ENCODE assay signal across 8 cellular contexts in genomic region chr5:180126716-180127681, GRCh38. TPM values are rescaled to one million over a fixed set of nuclear protein-coding genes. Genes with fewer than 3 reads are reported as not detected.
DNase-seq lines count a peak whose midpoint lies in the region; TF ChIP-seq lines count a peak whose summit lies in the region.

No MANE protein-coding gene starts in this region.

- peak; percentile 88 for TF ChIP-seq CTCF in type B pancreatic cell (conservative IDR thresholded peaks at IDR 0.05)

- H3K56ac ChIP-seq in mesendoderm (ENCODE audit: low read length) = no peak overlapping the region

- H2AFZ ChIP-seq in mesenchymal stem cell (ENCODE audit: low read depth, low read length) = no peak overlapping the region

- no peak overlapping the region for H3K9ac ChIP-seq in SK-N-MC (ENCODE audit: insufficient read length)
- H3K9ac ChIP-seq in mesenchymal stem cell (ENCODE audit: low read length) = no peak overlapping the region
- H3K9ac ChIP-seq in mesendoderm (ENCODE audit: low read length) = no peak overlapping the region

- H2BK5ac ChIP-seq in mesenchymal stem cell (ENCODE audit: low read depth, low read length, poor library complexity, severe bottlenecking) = no peak overlapping the region
- no peak overlapping the region for H2BK5ac ChIP-seq in mesendoderm (ENCODE audit: low read length)

- H3K36me3 ChIP-seq in SK-N-MC (ENCODE audit: insufficient read depth, low read length) (no peaks in the 10 kb centered on the region), mesenchymal stem cell (ENCODE audit: control insufficient read depth in 1 of 2, insufficient read depth in 2 of 2, low read depth in 1 of 2, low read length in 2 of 2) (no peaks in the 10 kb centered on the region), mesendoderm (ENCODE audit: control insufficient read depth, insufficient read depth, low read length) (no peaks in the 10 kb centered on the region)

- H3K36me3 Mint-ChIP-seq in type B pancreatic cell = no peaks in the 10 kb centered on the region

- H2AK5ac ChIP-seq in mesenchymal stem cell (ENCODE audit: low read length, severe bottlenecking) (no peak overlapping the region), mesendoderm (ENCODE audit: low read length) (no peak overlapping the region)

- H3K4ac ChIP-seq in mesenchymal stem cell (ENCODE audit: low read depth in 1 of 2, low read length in 2 of 2) (no peak overlapping the region), mesendoderm (ENCODE audit: low read depth, low read length) (no peak overlapping the region)

- H3K79me1 ChIP-seq in mesenchymal stem cell (replicated peaks; ENCODE audit: low read length, poor library complexity, severe bottlenecking) (no peaks in the 10 kb centered on the region), mesendoderm (ENCODE audit: low read length) (no peaks in the 10 kb centered on the region)

- peaks cover 14% of the 10 kb centered on the region for H3K4me1 ChIP-seq in mesenchymal stem cell (ENCODE audit: control insufficient read depth, insufficient read depth, low read depth, low read length)
- H3K4me1 ChIP-seq in mesendoderm (ENCODE audit: control insufficient read depth, low read depth, low read length) = no peaks in the 10 kb centered on the region

- H3K23ac ChIP-seq in mesenchymal stem cell (ENCODE audit: low read length in 2 of 2) (no peak overlapping the region), mesendoderm (ENCODE audit: low read length) (no peak overlapping the region)

- H3K27ac Mint-ChIP-seq in type B pancreatic cell = no peak overlapping the region

- H3K4me3 ChIP-seq in SK-N-MC (0 out of 2 replicates have a peak overlapping the region, but pooled peaks have one; percentile 7), mesenchymal stem cell (ENCODE audit: insufficient read depth in 1 of 2, low read depth in 1 of 2, low read length in 2 of 2) (no peak overlapping the region), mesendoderm (ENCODE audit: low read length) (no peak overlapping the region)

- H3K4me3 Mint-ChIP-seq in type B pancreatic cell = no peak overlapping the region

- H3K9me3 ChIP-seq in SK-N-MC (ENCODE audit: low read depth, low read length) = no peaks in the 10 kb centered on the region
- no peaks in the 10 kb centered on the region for H3K9me3 ChIP-seq in mesenchymal stem cell (ENCODE audit: control insufficient read depth, low read length)

- H3K18ac ChIP-seq in mesenchymal stem cell (ENCODE audit: low read depth in 1 of 2, low read length in 2 of 2) = no peak overlapping the region
- no peak overlapping the region for H3K18ac ChIP-seq in mesendoderm (ENCODE audit: low read length)

- H4K8ac ChIP-seq in mesenchymal stem cell (ENCODE audit: low read length) = no peak overlapping the region
- H4K8ac ChIP-seq in mesendoderm (ENCODE audit: low read depth, low read length) = no peak overlapping the region

- DNase-seq in activated effector memory CD4-positive, alpha-beta T cell treated with anti-CD3 and anti-CD28 coated beads, Interleukin-2, amount 50 U/mL, for 16 hours = peak; percentile 68
- no peak for DNase-seq in activated effector memory CD4-positive, alpha-beta T cell treated with Interleukin-2 at 50 U/mL for 16 hours
- no peak for DNase-seq in SK-N-MC (ENCODE audit: low read depth, low spot score)
- DNase-seq in ecto neural progenitor cell (ENCODE audit: low spot score) = peak; percentile 67
- peak; percentile 14 for DNase-seq in mesenchymal stem cell
- peak; percentile 68 for DNase-seq in type B pancreatic cell (ENCODE audit: extremely low spot score, unreplicated experiment)
- no peak for DNase-seq in mesendoderm
- no peak for DNase-seq in epidermal melanocyte (ENCODE audit: insufficient read length, low spot score)

- no peak overlapping the region for H4K5ac ChIP-seq in mesendoderm (ENCODE audit: low read length)

- 44% methylated on average over 58 of the region's 59 CpGs for WGBS in mesenchymal stem cell
- WGBS in mesendoderm (ENCODE audit: extremely low coverage, insufficient coverage, low lambda C conversion rate) = no CpG with 5 or more reads among the region's 59 CpGs

- no peak overlapping the region for H4K91ac ChIP-seq in mesenchymal stem cell (ENCODE audit: low read length)

- H3K9me3 Mint-ChIP-seq in type B pancreatic cell = peaks cover 5% of the 10 kb centered on the region

- no peak overlapping the region for H3K4me2 ChIP-seq in mesenchymal stem cell (ENCODE audit: low read length, poor library complexity, severe bottlenecking)
- H3K4me2 ChIP-seq in mesendoderm (ENCODE audit: low read length) = no peak overlapping the region

- H3K14ac ChIP-seq in mesenchymal stem cell (ENCODE audit: low read length in 2 of 2) = no peak overlapping the region

- peaks cover 6% of the 10 kb centered on the region for H3K27me3 Mint-ChIP-seq in type B pancreatic cell

- no peak overlapping the region for H3K27ac ChIP-seq in SK-N-MC
- no peak overlapping the region for H3K27ac ChIP-seq in mesenchymal stem cell (ENCODE audit: low read length, poor library complexity, severe bottlenecking)
- no peak overlapping the region for H3K27ac ChIP-seq in mesendoderm (ENCODE audit: low read depth, low read length)

- no peaks in the 10 kb centered on the region for H3K4me1 Mint-ChIP-seq in type B pancreatic cell (ENCODE audit: unreplicated experiment)

- H2BK120ac ChIP-seq in mesenchymal stem cell (ENCODE audit: low read depth, low read length) = no peak overlapping the region
- H2BK120ac ChIP-seq in mesendoderm (ENCODE audit: low read depth, low read length) = no peak overlapping the region

- H2BK15ac ChIP-seq in mesenchymal stem cell (ENCODE audit: low read depth, poor library complexity, severe bottlenecking) = no peak overlapping the region
- H2BK15ac ChIP-seq in mesendoderm (replicated peaks; ENCODE audit: low read depth) = no peak overlapping the region

- no peaks in the 10 kb centered on the region for H3K79me2 ChIP-seq in mesendoderm (ENCODE audit: control insufficient read depth, insufficient read depth, low read length)

- H3K27me3 ChIP-seq in mesenchymal stem cell (ENCODE audit: control insufficient read depth in 1 of 2, insufficient read depth in 1 of 2, low read length in 2 of 2) = peaks cover 9 to 72% of the 10 kb centered on the region in 2 experiments
- H3K27me3 ChIP-seq in mesendoderm (ENCODE audit: insufficient read depth, low read length, poor library complexity) = no peaks in the 10 kb centered on the region

- H2BK12ac ChIP-seq in mesenchymal stem cell (ENCODE audit: low read length in 2 of 2) = no peak overlapping the region

RNA-seq across cellular contexts. Expression of gene RNF130, which starts 55.4 kb away (rescaled TPM):
- 54.8 TPM for polyA plus RNA-seq in mesenchymal stem cell (2013, experiment 1 of 2)
- 54.6 TPM for polyA plus RNA-seq in mesenchymal stem cell (2013, experiment 2 of 2)
- total RNA-seq in type B pancreatic cell (ENCODE audit: low replicate concordance) = 28.1 and 52.1 TPM in 2 replicates
- polyA plus RNA-seq in mesendoderm (2013, experiment 1 of 2) = 41.0 TPM
- polyA plus RNA-seq in mesendoderm (2013, experiment 2 of 2) = 42.5 TPM

Comparison
In these comparisons a context has a peak if more than half of its experiments do, and no peak if none do; other contexts are left out.
1. DNase-seq: peak in activated effector memory CD4-positive, alpha-beta T cell treated with anti-CD3 and anti-CD28 coated beads, Interleukin-2, amount 50 U/mL, for 16 hours (single experiment), ecto neural progenitor cell (single experiment), mesenchymal stem cell (single experiment) and type B pancreatic cell (single experiment); none in activated effector memory CD4-positive, alpha-beta T cell treated with Interleukin-2 at 50 U/mL for 16 hours (single experiment), SK-N-MC (single experiment), mesendoderm (single experiment) and epidermal melanocyte (single experiment).